13 cellular contexts compared by ENCODE assay signal in the genomic region with DNA sequence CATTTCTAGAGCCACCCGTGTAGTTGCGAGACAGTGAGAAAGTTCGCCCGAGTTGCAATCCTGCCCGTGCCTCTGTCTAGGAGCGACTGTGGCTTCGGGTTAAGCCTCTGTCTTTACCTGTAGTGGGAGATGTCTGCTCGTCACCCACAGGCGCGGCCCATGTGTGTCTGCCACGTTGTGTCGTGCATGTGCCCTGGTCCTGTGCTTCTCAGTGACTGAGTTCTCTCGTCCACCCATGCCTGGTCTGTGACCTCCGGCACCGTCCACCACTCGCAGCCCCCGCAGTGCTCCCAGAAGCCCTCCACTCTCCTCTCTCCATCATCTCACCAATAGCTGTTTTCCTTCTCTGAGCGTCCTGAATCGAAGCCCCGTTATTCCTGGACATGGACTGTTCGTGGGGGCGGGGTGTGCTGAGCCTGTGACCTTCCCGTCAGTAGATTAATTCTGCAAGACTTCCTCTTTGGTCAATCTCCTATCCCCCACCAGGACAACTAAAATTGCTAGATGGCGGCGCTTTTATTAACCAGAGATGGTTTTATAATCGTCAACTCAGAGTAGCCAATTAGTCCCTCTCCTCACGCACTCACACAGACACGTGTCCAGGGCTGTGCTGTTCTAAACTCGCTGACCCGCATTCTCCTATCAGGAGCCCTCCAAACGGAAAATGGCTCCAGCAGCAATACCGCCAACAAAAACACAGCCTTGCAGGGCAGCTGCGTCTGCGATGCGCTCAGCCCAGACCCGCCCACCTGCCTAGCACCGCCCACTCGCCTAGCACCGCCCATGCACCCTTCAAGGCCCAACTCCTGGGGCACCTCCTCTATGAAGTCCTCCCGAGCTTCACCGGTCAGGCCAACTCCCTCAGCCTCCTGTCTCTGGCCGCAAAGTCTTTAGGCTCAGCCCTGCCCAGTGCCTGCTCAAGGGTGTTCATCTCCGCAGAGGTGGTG.
"Had no signal": no experiment of that assay in that cellular context is flagged by ENCODE, and none has a peak within 500 bp of the region (broad histone marks: within the 10 kb centered on the region; RNA-seq: fewer than 3 reads in every experiment).

No MANE protein-coding gene starts in this region.

- H3K9me3 ChIP-seq: tibial nerve, vagina had no signal

- H3K9me3 Mint-ChIP-seq: activated T-cell treated with anti-CD3 and anti-CD28 coated beads, Interleukin-2, amount 50 U/mL, for 24 hours; T-cell had no signal

- H3K9ac ChIP-seq: parathyroid adenoma had no signal

- H3K36me3 ChIP-seq: tibial nerve, vagina had no signal

- H3K4me1 Mint-ChIP-seq: activated CD8-positive, alpha-beta memory T cell treated with anti-CD3 and anti-CD28 coated beads, Interleukin-2, amount 10 ng/mL, durations not matched to agents 7 days and 5 days; T-cell had no signal

- H3K4me1 ChIP-seq: parathyroid adenoma, vagina had no signal

- H3K27ac ChIP-seq: parathyroid adenoma, tibial nerve, vagina had no signal

- H3K27me3 Mint-ChIP-seq: activated CD8-positive, alpha-beta memory T cell treated with anti-CD3 and anti-CD28 coated beads, Interleukin-2, amount 10 ng/mL, durations not matched to agents 7 days and 5 days had no signal

- H3K4me3 Mint-ChIP-seq: activated CD8-positive, alpha-beta memory T cell treated with anti-CD3 and anti-CD28 coated beads, Interleukin-2, amount 10 ng/mL, durations not matched to agents 7 days and 5 days; activated T-cell treated with anti-CD3 and anti-CD28 coated beads, Interleukin-2, amount 50 U/mL, for 24 hours; stimulated activated naive B cell treated with anti-CD40 and anti-IgM and Interleukin-4, amounts not matched to agents 10 μg/mL and 1 μg/mL and 100 μg/mL, for 72 hours; T-cell had no signal

- H3K27ac Mint-ChIP-seq: activated CD8-positive, alpha-beta memory T cell treated with anti-CD3 and anti-CD28 coated beads, Interleukin-2, amount 10 ng/mL, durations not matched to agents 7 days and 5 days; activated T-cell treated with anti-CD3 and anti-CD28 coated beads, Interleukin-2, amount 50 U/mL, for 24 hours; stimulated activated naive B cell treated with anti-CD40 and anti-IgM and Interleukin-4, amounts not matched to agents 10 μg/mL and 1 μg/mL and 100 μg/mL, for 72 hours; T-cell had no signal

- ATAC-seq: activated CD8-positive, alpha-beta memory T cell treated with anti-CD3 and anti-CD28 coated beads, Interleukin-2, amount 10 ng/mL, durations not matched to agents 7 days and 5 days; stimulated activated naive B cell treated with anti-CD40 and anti-IgM and Interleukin-4, amounts not matched to agents 10 μg/mL and 1 μg/mL and 100 μg/mL, for 72 hours; T-cell had no signal

- H3K27me3 ChIP-seq: tibial nerve, vagina had no signal

- DNase-seq: activated CD4-positive, alpha-beta T cell treated with anti-CD3 and anti-CD28 coated beads, Interleukin-2, amount 50 U/mL, for 48 hours; activated CD4-positive, CD25-positive, alpha-beta regulatory T cell treated with anti-CD3 and anti-CD28 coated beads, Interleukin-2, amount 50 U/mL, for 72 hours; activated CD8-positive, alpha-beta memory T cell treated with anti-CD3 and anti-CD28 coated beads, Interleukin-2, amount 10 ng/mL, durations not matched to agents 7 days and 5 days; activated naive CD4-positive, alpha-beta T cell treated with anti-CD3 and anti-CD28 coated beads, Interleukin-2, amount 50 U/mL, for 16 hours; activated T-cell treated with anti-CD3 and anti-CD28 coated beads, Interleukin-2, amount 50 U/mL, for 24 hours; kidney glomerular epithelial cell; stimulated activated CD4-positive, alpha-beta T cell treated with anti-CD3 and anti-CD28 coated beads, Interleukin-2, amount 100 ng/mL, for 48 hours; stimulated activated naive B cell treated with anti-CD40 and anti-IgM and Interleukin-4, amounts not matched to agents 10 μg/mL and 1 μg/mL and 100 μg/mL, for 72 hours; T-cell; T-helper 9 cell had no signal

- H3K4me3 ChIP-seq: tibial nerve, vagina had no signal

- H3K36me3 Mint-ChIP-seq: activated CD8-positive, alpha-beta memory T cell treated with anti-CD3 and anti-CD28 coated beads, Interleukin-2, amount 10 ng/mL, durations not matched to agents 7 days and 5 days; stimulated activated naive B cell treated with anti-CD40 and anti-IgM and Interleukin-4, amounts not matched to agents 10 μg/mL and 1 μg/mL and 100 μg/mL, for 72 hours; T-cell had no signal
